Comparison of ENCODE assay signal across 1 cellular context in genomic region chr18:49167084-49167483, GRCh38.
TF ChIP-seq lines count a peak whose summit lies in the region.

No MANE protein-coding gene starts in this region.

TF ChIP-seq in GM12878, 131 proteins besides CTCF, POLR2A, EP300 and RAD21 (continued from another document):
- TF ChIP-seq NR2F1 (conservative IDR thresholded peaks at IDR 0.05) = no peak
